Comparison of ENCODE assay signal across 5 cellular contexts in genomic region chr3:55357796-55358195, GRCh38.
"Had no signal": no experiment of that assay in that cellular context is flagged by ENCODE, and none has a peak within 500 bp of the region (broad histone marks: within the 10 kb centered on the region; RNA-seq: fewer than 3 reads in every experiment).

No MANE protein-coding gene starts in this region.

- DNase-seq: IMR-90, KBM-7, KG1 had no signal

- ATAC-seq: HepG2, K562 had no signal
